33 cellular contexts compared by ENCODE assay signal in the genomic region with DNA sequence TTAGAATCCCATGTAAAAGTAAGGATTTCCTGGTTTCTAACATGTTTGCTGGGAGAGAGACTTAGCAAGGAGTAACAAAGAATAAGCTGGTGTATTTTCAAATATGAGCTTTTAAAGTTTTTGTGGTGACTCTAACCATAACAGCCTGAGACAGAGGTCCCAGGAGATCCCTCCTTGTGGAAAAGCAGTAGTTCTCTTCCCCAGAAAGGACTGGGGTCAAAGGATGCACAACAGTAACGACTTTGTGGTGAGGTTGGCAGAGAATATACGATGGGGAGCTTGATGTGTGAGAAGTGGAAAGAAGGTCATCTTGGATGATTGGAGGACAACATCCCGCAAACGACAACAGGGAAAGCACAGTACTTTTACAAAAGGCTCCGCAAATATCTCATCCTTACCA.
"Had no signal": no experiment of that assay in that cellular context is flagged by ENCODE, and none has a peak within 500 bp of the region (broad histone marks: within the 10 kb centered on the region; RNA-seq: fewer than 3 reads in every experiment).

No MANE protein-coding gene starts in this region.

- H3K36me3 ChIP-seq: ascending aorta, cardiac muscle cell, right atrium auricular region, WERI-Rb-1 had no signal

- H3K9ac ChIP-seq: parathyroid adenoma had no signal

- H3K4me1 Mint-ChIP-seq: activated naive CD8-positive, alpha-beta T cell treated with anti-CD3 and anti-CD28 coated beads for 36 hours; brain; nephron had no signal

- H3K9me3 ChIP-seq: ascending aorta, right atrium auricular region, testis, upper lobe of left lung had no signal

- H3K4me1 ChIP-seq: parathyroid adenoma, testis had no signal

- H3K9me3 Mint-ChIP-seq: activated naive CD4-positive, alpha-beta T cell treated with anti-CD3 and anti-CD28 coated beads for 36 hours; activated naive CD8-positive, alpha-beta T cell treated with anti-CD3 and anti-CD28 coated beads for 36 hours; activated T-helper 1 cell treated with anti-CD3 and anti-CD28 coated beads, Interleukin-12 subunit alpha, Interleukin-12 subunit beta, Interleukin-2, Interleukin-4 antibody, amounts not matched to agents 30 ng/mL and 10 ng/mL and 1 ng/mL, durations not matched to agents 14 hours and 24 hours and 36 hours; brain; nephron; T-helper 1 cell treated with Interleukin-12 subunit alpha and Interleukin-12 subunit beta and Interleukin-4 antibody, amounts not matched to agents 30 μg/mL and 1 μg/mL, for 36 hours had no signal

- H3K27ac ChIP-seq: cardiac muscle cell, coronary artery, dorsolateral prefrontal cortex, parathyroid adenoma, right atrium auricular region, testis, upper lobe of left lung, WERI-Rb-1 had no signal

- H3K27ac Mint-ChIP-seq: activated naive CD4-positive, alpha-beta T cell treated with anti-CD3 and anti-CD28 coated beads for 36 hours; activated naive CD8-positive, alpha-beta T cell treated with anti-CD3 and anti-CD28 coated beads for 36 hours; activated T-helper 1 cell treated with anti-CD3 and anti-CD28 coated beads, Interleukin-12 subunit alpha, Interleukin-12 subunit beta, Interleukin-2, Interleukin-4 antibody, amounts not matched to agents 30 ng/mL and 10 ng/mL and 1 ng/mL, durations not matched to agents 14 hours and 24 hours and 36 hours; brain; nephron; T-helper 1 cell treated with Interleukin-12 subunit alpha and Interleukin-12 subunit beta and Interleukin-4 antibody, amounts not matched to agents 30 μg/mL and 1 μg/mL, for 36 hours had no signal

- H3K4me3 ChIP-seq: ascending aorta, cardiac muscle cell, coronary artery, dorsolateral prefrontal cortex, right atrium auricular region, testis, upper lobe of left lung had no signal

- H3K27me3 Mint-ChIP-seq: activated naive CD8-positive, alpha-beta T cell treated with anti-CD3 and anti-CD28 coated beads for 36 hours; brain had no signal

- H3K27me3 ChIP-seq: ascending aorta, cardiac muscle cell, dorsolateral prefrontal cortex, right atrium auricular region, testis, upper lobe of left lung had no signal

- DNase-seq: activated CD4-positive, alpha-beta T cell treated with anti-CD3 and anti-CD28 coated beads for 48 hours; activated CD4-positive, alpha-beta T cell treated with anti-CD3 and anti-CD28 coated beads, Interleukin-2, amount 50 U/mL, for 48 hours; activated CD8-positive, alpha-beta memory T cell treated with anti-CD3 and anti-CD28 coated beads, Interleukin-2, amount 50 U/mL, for 4 hours; activated effector memory CD4-positive, alpha-beta T cell treated with anti-CD3 and anti-CD28 coated beads, Interleukin-2, amount 50 U/mL, for 16 hours; activated naive CD4-positive, alpha-beta T cell treated with anti-CD3 and anti-CD28 coated beads for 36 hours; activated naive CD8-positive, alpha-beta T cell treated with anti-CD3 and anti-CD28 coated beads for 36 hours; activated T-cell treated with anti-CD3 and anti-CD28 coated beads, Interleukin-2, amount 50 U/mL, for 1 hour; cerebellar nuclear complex; dorsolateral prefrontal cortex; effector memory CD4-positive, alpha-beta T cell; foreskin fibroblast; head of caudate nucleus; hippocampal formation; left colon; mammary epithelial cell; nucleus accumbens; stimulated activated CD4-positive, alpha-beta T cell treated with anti-CD3 and anti-CD28 coated beads, Interleukin-2, amount 100 ng/mL, for 48 hours; stimulated activated naive CD4-positive, alpha-beta T cell treated with Interleukin-2 at 50 U/mL for 16 hours; SW 1271; T-helper 9 cell; testis; upper lobe of left lung had no signal

- H3K79me2 ChIP-seq: parathyroid adenoma had no signal

- H3K4me3 Mint-ChIP-seq: activated naive CD4-positive, alpha-beta T cell treated with anti-CD3 and anti-CD28 coated beads for 36 hours; activated naive CD8-positive, alpha-beta T cell treated with anti-CD3 and anti-CD28 coated beads for 36 hours; activated T-helper 1 cell treated with anti-CD3 and anti-CD28 coated beads, Interleukin-12 subunit alpha, Interleukin-12 subunit beta, Interleukin-2, Interleukin-4 antibody, amounts not matched to agents 30 ng/mL and 10 ng/mL and 1 ng/mL, durations not matched to agents 14 hours and 24 hours and 36 hours; brain; nephron; T-helper 1 cell treated with Interleukin-12 subunit alpha and Interleukin-12 subunit beta and Interleukin-4 antibody, amounts not matched to agents 30 μg/mL and 1 μg/mL, for 36 hours had no signal

- ATAC-seq: activated CD4-positive, CD25-positive, alpha-beta regulatory T cell treated with anti-CD3 and anti-CD28 coated beads, Interleukin-2, amount 50 U/mL, for 24 hours had no signal

- H2AFZ ChIP-seq: parathyroid adenoma had no signal
